ENCODE assay signal across 31 cellular contexts in genomic region chr19:41413947-41414346, GRCh38. TPM values are rescaled to one million over a fixed set of nuclear protein-coding genes. Genes with fewer than 3 reads are reported as not detected.
"Had no signal": no experiment of that assay in that cellular context is flagged by ENCODE, and none has a peak within 500 bp of the region (broad histone marks: within the 10 kb centered on the region; RNA-seq: fewer than 3 reads in every experiment).

No MANE protein-coding gene starts in this region.

- H3K27me3 ChIP-seq: colonic mucosa, gastroesophageal sphincter, hepatocyte, right atrium auricular region, vagina had no signal

- H3K4me1 ChIP-seq: colonic mucosa had no signal

- DNase-seq: activated CD4-positive, alpha-beta T cell treated with anti-CD3 and anti-CD28 coated beads for 48 hours; activated CD4-positive, alpha-beta T cell treated with anti-CD3 and anti-CD28 coated beads, Interleukin-2, amount 50 U/mL, for 48 hours; activated CD8-positive, alpha-beta memory T cell treated with anti-CD3 and anti-CD28 coated beads for 24 hours; activated effector memory CD4-positive, alpha-beta T cell treated with anti-CD3 and anti-CD28 coated beads, Interleukin-2, amount 50 U/mL, for 16 hours; activated naive CD4-positive, alpha-beta T cell treated with anti-CD3 and anti-CD28 coated beads for 36 hours; amygdala; cerebellar nuclear complex; colonic mucosa; effector CD8-positive, alpha-beta T cell; islet precursor cell; left cardiac atrium; midbrain; naive thymus-derived CD4-positive, alpha-beta T cell; occipital lobe; T-helper 9 cell; trophoblast cell; WERI-Rb-1 had no signal

- H3K9ac ChIP-seq: parathyroid adenoma had no signal

- ATAC-seq: activated CD4-positive, CD25-positive, alpha-beta regulatory T cell treated with anti-CD3 and anti-CD28 coated beads, Interleukin-2, amount 50 U/mL, for 24 hours; gastroesophageal sphincter; naive thymus-derived CD4-positive, alpha-beta T cell had no signal

- H3K27ac ChIP-seq: colonic mucosa, gastroesophageal sphincter, hepatocyte, right atrium auricular region, thoracic aorta, vagina, WERI-Rb-1 had no signal

- H3K9me3 ChIP-seq: colonic mucosa, gastroesophageal sphincter, right atrium auricular region, thoracic aorta, vagina had no signal

- H3K4me3 ChIP-seq: colonic mucosa, gastroesophageal sphincter, hepatocyte, right atrium auricular region, thoracic aorta, vagina had no signal

RNA-seq across cellular contexts. Expression of gene ERICH4, which starts 29.0 kb away (rescaled TPM):
- total RNA-seq: activated naive CD4-positive, alpha-beta T cell treated with anti-CD3 and anti-CD28 coated beads for 36 hours; colonic mucosa; dermis microvascular lymphatic vessel endothelial cell; epithelial cell of proximal tubule; gastroesophageal sphincter; left cardiac atrium; liver; naive thymus-derived CD4-positive, alpha-beta T cell; neural crest cell; occipital lobe; pulmonary artery endothelial cell; right atrium auricular region; subcutaneous adipose tissue; T-helper 1 cell treated with Interleukin-12 subunit alpha and Interleukin-12 subunit beta and Interleukin-4 antibody, amounts not matched to agents 30 ng/mL and 1 ng/mL, for 36 hours; thoracic aorta; vagina had no signal
- polyA plus RNA-seq: liver; naive thymus-derived CD4-positive, alpha-beta T cell had no signal
